ENCODE assay signal across 12 cellular contexts in genomic region chr6:34558172-34558714, GRCh38. TPM values are rescaled to one million over a fixed set of nuclear protein-coding genes. Genes with fewer than 3 reads are reported as not detected.
"Had no signal": no experiment of that assay in that cellular context is flagged by ENCODE, and none has a peak within 500 bp of the region (broad histone marks: within the 10 kb centered on the region; RNA-seq: fewer than 3 reads in every experiment).

No MANE protein-coding gene starts in this region.

- H3K4me3 ChIP-seq: GM23248, GM23338, HAP-1 had no signal

- FAIRE-seq: H1, H54 had no signal

- H2AFZ ChIP-seq: GM23248, GM23338 had no signal

- H3K9ac ChIP-seq: GM23248 had no signal

- H3K4me1 ChIP-seq: HAP-1 had no signal

- H3K36me3 ChIP-seq: HAP-1 had no signal

- DNase-seq: GM23248, GOT3, H7, H9, HCEC 1CT, HFFc6 had no signal

- H3K27ac ChIP-seq: GM23248 had no signal

- H3K9me3 ChIP-seq: HAP-1 had no signal

- H3K4me2 ChIP-seq: GM23338 had no signal

- ATAC-seq: GM23338, HCT116 had no signal

RNA-seq across cellular contexts. Expression of gene SPDEF, which starts 2.1 kb away (rescaled TPM):
- total RNA-seq: GM23248, H4, HFFc6 had no signal
- polyA plus RNA-seq: GM23248, GM23338 had no signal
